Comparison of ENCODE assay signal across 8 cellular contexts in the genomic region with DNA sequence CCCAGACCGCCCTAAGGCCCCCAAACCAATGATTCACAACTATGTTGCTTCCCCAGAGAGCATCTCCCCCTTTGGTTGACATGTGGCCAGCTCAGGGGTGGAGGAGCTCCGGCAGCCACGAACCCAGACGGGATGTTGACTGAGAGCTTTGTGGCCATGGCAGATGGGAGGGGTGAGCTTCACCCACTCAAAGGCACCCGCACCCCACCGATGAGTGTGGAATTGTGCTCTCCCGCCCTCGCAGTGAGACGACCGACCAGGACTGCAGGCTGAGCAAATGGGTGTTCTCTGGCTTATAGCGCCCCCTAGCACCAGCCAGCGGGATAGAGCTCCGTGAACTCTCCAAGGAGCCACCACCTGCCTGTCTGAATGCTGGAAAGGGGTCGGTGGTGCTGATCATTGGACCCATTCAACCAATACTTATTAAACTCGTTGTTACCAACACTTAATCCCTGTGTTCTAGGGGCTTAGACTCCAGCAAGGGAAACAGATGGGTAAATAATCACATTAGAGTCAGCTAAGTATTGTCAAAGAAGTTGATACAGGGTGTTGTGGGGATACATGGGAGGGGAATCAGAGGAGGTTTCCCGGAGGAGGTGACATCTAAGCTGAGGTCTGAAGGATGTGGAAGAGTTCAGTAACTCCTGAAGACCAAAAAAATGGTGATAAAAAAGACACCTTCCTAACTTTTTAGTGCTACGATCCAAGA. TPM values are rescaled to one million over a fixed set of nuclear protein-coding genes. Genes with fewer than 3 reads are reported as not detected.
DNase-seq lines count a peak whose midpoint lies in the region; ATAC-seq and TF ChIP-seq lines count a peak whose summit lies in the region.

No MANE protein-coding gene starts in this region.

- no peaks in the 10 kb centered on the region for H3K9me3 Mint-ChIP-seq in activated T-helper 2 cell treated with anti-CD3 and anti-CD28 coated beads, Interferon-gamma antibody, Interleukin-2, Interleukin-4, amounts not matched to agents 10 μg/mL and 5 μg/mL and 100 μg/mL, durations not matched to agents 14 hours and 24 hours and 36 hours

- H3K36me3 Mint-ChIP-seq in activated T-helper 2 cell treated with anti-CD3 and anti-CD28 coated beads, Interferon-gamma antibody, Interleukin-2, Interleukin-4, amounts not matched to agents 10 μg/mL and 5 μg/mL and 100 μg/mL, durations not matched to agents 14 hours and 24 hours and 36 hours (ENCODE audit: low read depth), result no peaks in the 10 kb centered on the region

- H3K4me1 ChIP-seq in PC-9 (replicated peaks; ENCODE audit: insufficient read depth) (peaks cover 17% of the 10 kb centered on the region), thyroid gland (peaks cover 6 to 16% of the 10 kb centered on the region in 2 donors)

- TF ChIP-seq CTCF in 22Rv1 (IDR thresholded peaks at IDR 0.05) (peak; percentile 83), PC-9 (conservative IDR thresholded peaks at IDR 0.05) (peak; percentile 97), fibroblast of villous mesenchyme (IDR thresholded peaks at IDR 0.05; ENCODE audit: insufficient read depth, low read depth, low read length) (peak; percentile 95), omental fat pad (IDR thresholded peaks at IDR 0.05) (peak in 1 of 3 donors; percentile 70), thyroid gland (IDR thresholded peaks at IDR 0.05) (peak; percentile 69 to 92 (median 83))

- H3K79me2 ChIP-seq in PC-9 (ENCODE audit: low read depth), result peaks cover 8% of the 10 kb centered on the region

- H3K27me3 Mint-ChIP-seq in activated T-helper 2 cell treated with anti-CD3 and anti-CD28 coated beads, Interferon-gamma antibody, Interleukin-2, Interleukin-4, amounts not matched to agents 10 μg/mL and 5 μg/mL and 100 μg/mL, durations not matched to agents 14 hours and 24 hours and 36 hours (ENCODE audit: low read depth), result peaks cover 37% of the 10 kb centered on the region

- peak; percentile 65 for ATAC-seq in omental fat pad (ENCODE audit: low FRiP score)

- no peak overlapping the region for H2AFZ ChIP-seq in PC-9

- WGBS in thyroid gland, 2 donors, result 11 to 16% methylated on average over 15 to 17 of the region's 17 CpGs

- peaks cover 8% of the 10 kb centered on the region; the same call in 1 of the 2 replicates for H3F3A ChIP-seq in PC-9 (ENCODE audit: insufficient read depth, low read depth)

- H3K27me3 ChIP-seq in PC-9 (ENCODE audit: insufficient read depth, low read depth) (no peaks in the 10 kb centered on the region), thyroid gland (no peaks in the 10 kb centered on the region)

- peaks cover 2% of the 10 kb centered on the region for H4K20me1 ChIP-seq in PC-9 (ENCODE audit: insufficient read depth)

- DNase-seq in GM19240 (ENCODE audit: insufficient read length, low spot score), result peak; percentile 71
- peak in 1 of 2 experiments; percentile 61 for DNase-seq in PC-9
- DNase-seq in activated T-helper 2 cell treated with anti-CD3 and anti-CD28 coated beads, Interferon-gamma antibody, Interleukin-2, Interleukin-4, amounts not matched to agents 10 μg/mL and 5 μg/mL and 100 μg/mL, durations not matched to agents 14 hours and 24 hours and 36 hours (ENCODE audit: low spot score), result peak; percentile 43
- peak; percentile 82 for DNase-seq in fibroblast of villous mesenchyme (ENCODE audit: low read depth)
- DNase-seq in omental fat pad (ENCODE audit: low spot score), result no peak
- peak; percentile 66 to 70 for DNase-seq in thyroid gland
- no peak for DNase-seq in SHP77 (lab: John Stamatoyannopoulos, UW)

- TF ChIP-seq POLR2A in thyroid gland (IDR thresholded peaks at IDR 0.05), result no peak

- no peaks in the 10 kb centered on the region; the same call in 1 of the 2 replicates for H3K9me3 ChIP-seq in PC-9 (ENCODE audit: insufficient read depth, low read depth)
- no peaks in the 10 kb centered on the region for H3K9me3 ChIP-seq in thyroid gland

- BruUV-seq in PC-9 (replicated peaks; lab: Mats Ljungman, UMichigan), result no TSS peak

- POLR2A ChIA-PET in PC-9 (lab: Charles Lee; ENCODE audit: unreplicated experiment), result no interaction called here

- no peak overlapping the region for H3K4me3 Mint-ChIP-seq in activated T-helper 2 cell treated with anti-CD3 and anti-CD28 coated beads, Interferon-gamma antibody, Interleukin-2, Interleukin-4, amounts not matched to agents 10 μg/mL and 5 μg/mL and 100 μg/mL, durations not matched to agents 14 hours and 24 hours and 36 hours (ENCODE audit: low read depth)

- CTCF ChIA-PET in PC-9 (lab: Charles Lee), result interaction anchor here (0.7 to 1.9 kb wide), 19 partner anchors 11 to 267 kb away, joined by 3 to 25 read pairs (median 3); no protein-coding TSS in a partner anchor

- H3K36me3 ChIP-seq in PC-9 (ENCODE audit: low read depth) (no peaks in the 10 kb centered on the region), thyroid gland (no peaks in the 10 kb centered on the region)

- H3K9me2 ChIP-seq in PC-9 (ENCODE audit: insufficient read depth), result no peaks in the 10 kb centered on the region

- intact Hi-C loops in PC-9 (cut with micrococcal nuclease; ENCODE audit: unreplicated experiment), result loop anchor here (1.0 to 5.0 kb wide), 4 partner anchors 36 to 268 kb away; no protein-coding TSS in a partner anchor
- intact Hi-C loops in activated T-helper 2 cell treated with anti-CD3 and anti-CD28 coated beads, Interferon-gamma antibody, Interleukin-2, Interleukin-4, amounts not matched to agents 10 μg/mL and 5 μg/mL and 100 μg/mL, durations not matched to agents 14 hours and 24 hours and 36 hours (cut with micrococcal nuclease), result loop anchor here (1.0 to 2.0 kb wide), 2 partner anchors 137 to 268 kb away; no protein-coding TSS in a partner anchor
- intact Hi-C loops in thyroid gland (cut with DNase I), result loop anchor here (5.0 to 10.0 kb wide), 2 partner anchors 135 to 188 kb away; no protein-coding TSS in a partner anchor

- no peak overlapping the region for H3K4me3 ChIP-seq in PC-9
- H3K4me3 ChIP-seq in fibroblast of villous mesenchyme (ENCODE audit: low read depth, low read length), result no peak overlapping the region
- no peak overlapping the region for H3K4me3 ChIP-seq in thyroid gland (replicated peaks in 1 of 3)

- H3K27ac Mint-ChIP-seq in activated T-helper 2 cell treated with anti-CD3 and anti-CD28 coated beads, Interferon-gamma antibody, Interleukin-2, Interleukin-4, amounts not matched to agents 10 μg/mL and 5 μg/mL and 100 μg/mL, durations not matched to agents 14 hours and 24 hours and 36 hours, result no peak overlapping the region

- H3K4me1 Mint-ChIP-seq in activated T-helper 2 cell treated with anti-CD3 and anti-CD28 coated beads, Interferon-gamma antibody, Interleukin-2, Interleukin-4, amounts not matched to agents 10 μg/mL and 5 μg/mL and 100 μg/mL, durations not matched to agents 14 hours and 24 hours and 36 hours (ENCODE audit: low read depth), result peaks cover 3% of the 10 kb centered on the region

- 0 out of 2 replicates have a peak overlapping the region, but pooled peaks have one; percentile 12 for H3K4me2 ChIP-seq in PC-9

- H3K27ac ChIP-seq in 22Rv1, result no peak overlapping the region
- H3K27ac ChIP-seq in PC-9, result no peak overlapping the region
- no peak overlapping the region for H3K27ac ChIP-seq in thyroid gland

RNA-seq across cellular contexts. Expression of gene TIMP3, which starts 4.5 kb away (rescaled TPM):
- total RNA-seq in PC-9 (2021), result 79.8 and 89.3 TPM in 2 replicates
- total RNA-seq in activated T-helper 2 cell treated with anti-CD3 and anti-CD28 coated beads, Interferon-gamma antibody, Interleukin-2, Interleukin-4, amounts not matched to agents 10 μg/mL and 5 μg/mL and 100 μg/mL, durations not matched to agents 14 hours and 24 hours and 36 hours, result 0.05 TPM in 1 of 2 replicates, not detected in the other
- total RNA-seq in fibroblast of villous mesenchyme, result 418 and 924 TPM in 2 replicates
- total RNA-seq in omental fat pad, result 1,000 to 10,000 TPM in 1 of 4 donors, 100 to 1,000 TPM in 3; 561 to 1,580 (median 897) TPM
- total RNA-seq in thyroid gland, result 100 to 1,000 TPM; 424 to 772 (median 543) TPM

Comparison
In these comparisons a context has a peak if more than half of its experiments do, and no peak if none do; other contexts are left out.
1. DNase-seq: peak in GM19240 (single experiment), activated T-helper 2 cell treated with anti-CD3 and anti-CD28 coated beads, Interferon-gamma antibody, Interleukin-2, Interleukin-4, amounts not matched to agents 10 μg/mL and 5 μg/mL and 100 μg/mL, durations not matched to agents 14 hours and 24 hours and 36 hours (single experiment), fibroblast of villous mesenchyme (single experiment) and thyroid gland (2 of 2); none in omental fat pad (single experiment) and SHP77 (0 of 2).
2. RNA of gene TIMP3, which starts 4.5 kb away (total RNA-seq): 561 to 1,580 TPM in omental fat pad, 418 to 924 TPM in fibroblast of villous mesenchyme, 424 to 772 TPM in thyroid gland and 79.8 to 89.3 TPM in PC-9; 0.05 TPM in activated T-helper 2 cell treated with anti-CD3 and anti-CD28 coated beads, Interferon-gamma antibody, Interleukin-2, Interleukin-4, amounts not matched to agents 10 μg/mL and 5 μg/mL and 100 μg/mL, durations not matched to agents 14 hours and 24 hours and 36 hours; every median in the first group is over 10 times any median in the second.